ENCODE assay signal across 19 cellular contexts in genomic region chr11:104028476-104028875, GRCh38. TPM values are rescaled to one million over a fixed set of nuclear protein-coding genes. Genes with fewer than 3 reads are reported as not detected.
DNase-seq lines count a peak whose midpoint lies in the region; ATAC-seq, FAIRE-seq and TF ChIP-seq lines count a peak whose summit lies in the region.
"Had no signal": no experiment of that assay in that cellular context is flagged by ENCODE, and none has a peak within 500 bp of the region (broad histone marks: within the 10 kb centered on the region; RNA-seq: fewer than 3 reads in every experiment).

No MANE protein-coding gene starts in this region.

- H2BK12ac ChIP-seq in mesenchymal stem cell (ENCODE audit: low read length in 2 of 2), result no peak overlapping the region

- H3K4ac ChIP-seq in mesenchymal stem cell (ENCODE audit: low read depth in 1 of 2, low read length in 2 of 2), result no peak overlapping the region

- H2BK120ac ChIP-seq in mesenchymal stem cell (ENCODE audit: low read depth, low read length), result no peak overlapping the region

- H3K27me3 ChIP-seq in mesenchymal stem cell (ENCODE audit: control insufficient read depth in 1 of 2, insufficient read depth in 1 of 2, low read length in 2 of 2) (no peaks in the 10 kb centered on the region), pancreas (no peaks in the 10 kb centered on the region)
- H3K27me3 ChIP-seq: BLaER1 treated with 17β-estradiol and CSF1 and Interleukin-3, amounts not matched to agents 10 nM and 100 nM had no signal

- H2AFZ ChIP-seq in mesenchymal stem cell (ENCODE audit: low read depth, low read length), result no peak overlapping the region

- no peak overlapping the region for H3K4me2 ChIP-seq in mesenchymal stem cell (ENCODE audit: low read length, poor library complexity, severe bottlenecking)
- H3K4me2 ChIP-seq: BLaER1 treated with 17β-estradiol and CSF1 and Interleukin-3, amounts not matched to agents 10 nM and 100 nM had no signal

- H3K36me3 ChIP-seq in mesenchymal stem cell (ENCODE audit: control insufficient read depth in 1 of 2, insufficient read depth in 2 of 2, low read depth in 1 of 2, low read length in 2 of 2), result no peaks in the 10 kb centered on the region
- no peaks in the 10 kb centered on the region for H3K36me3 ChIP-seq in pancreas
- H3K36me3 ChIP-seq: BLaER1 treated with 17β-estradiol and CSF1 and Interleukin-3, amounts not matched to agents 10 nM and 100 nM had no signal

- no peak overlapping the region for H2AK5ac ChIP-seq in mesenchymal stem cell (ENCODE audit: low read length, severe bottlenecking)

- no peak overlapping the region for H3K14ac ChIP-seq in mesenchymal stem cell (ENCODE audit: low read length in 2 of 2)

- no peak for TF ChIP-seq CTCF in pancreas (IDR thresholded peaks at IDR 0.05)

- H3K4me3 ChIP-seq in mesenchymal stem cell (ENCODE audit: insufficient read depth in 1 of 2, low read depth in 1 of 2, low read length in 2 of 2) (no peak overlapping the region), pancreas (no peak overlapping the region)
- H3K4me3 ChIP-seq: BLaER1 treated with 17β-estradiol and CSF1 and Interleukin-3, amounts not matched to agents 10 nM and 100 nM had no signal

- WGBS in mesenchymal stem cell, result 60% methylated on average over 1 of the region's 1 CpG
- 11 to 23% methylated on average over 1 of the region's 1 CpG for WGBS in pancreas, 2 donors

- in situ Hi-C loops in KBM-7 (cut with MboI; ENCODE audit: low pct_unique_long_range_greater_than_20kb, low sequenced_read_pairs), result no loop called here

- H3K27ac ChIP-seq in mesenchymal stem cell (ENCODE audit: low read length, poor library complexity, severe bottlenecking), result no peak overlapping the region
- no peak overlapping the region for H3K27ac ChIP-seq in pancreas
- H3K27ac ChIP-seq: BLaER1 treated with 17β-estradiol and CSF1 and Interleukin-3, amounts not matched to agents 10 nM and 100 nM had no signal

- no peak for FAIRE-seq in pancreas (lab: Jason Lieb, UNC)
- FAIRE-seq: A204.1, GM12891 had no signal

- DNase-seq in H4 (ENCODE audit: low spot score) (peak; percentile 37), amniotic epithelial cell (ENCODE audit: low read depth) (peak; percentile 89), fibroblast of gingiva (ENCODE audit: low read depth) (peak; percentile 34), mesenchymal stem cell (peak; percentile 21), pancreas (no peak), KBM-7 (no peak), posterior vena cava (ENCODE audit: low spot score) (no peak), SK-N-DZ (ENCODE audit: low spot score) (no peak)
- DNase-seq: GDM1, GOT3, Kasumi-1, NCI-H1105 treated with DMSO at 0.1 percent for 48 hours, NCI-H1694 treated with DMSO at 0.1 percent for 48 hours, NCI-H345, NCI-H69, SHP77 had no signal

- ATAC-seq in pancreas, result no peak

- intact Hi-C loops in pancreas (cut with DNase I) (no loop called here), posterior vena cava (cut with DNase I) (no loop called here)

- no peaks in the 10 kb centered on the region for H3K79me1 ChIP-seq in mesenchymal stem cell (replicated peaks; ENCODE audit: low read length, poor library complexity, severe bottlenecking)

- H3K9ac ChIP-seq in mesenchymal stem cell (ENCODE audit: low read length), result no peak overlapping the region
- H3K9ac ChIP-seq: BLaER1 treated with 17β-estradiol and CSF1 and Interleukin-3, amounts not matched to agents 10 nM and 100 nM had no signal

- no peak overlapping the region for H2BK15ac ChIP-seq in mesenchymal stem cell (ENCODE audit: low read depth, poor library complexity, severe bottlenecking)

- H3K4me1 ChIP-seq in mesenchymal stem cell (ENCODE audit: control insufficient read depth, insufficient read depth, low read depth, low read length) (no peaks in the 10 kb centered on the region), pancreas (peaks cover 0 to 12% (median 5%) of the 10 kb centered on the region in 3 donors)
- H3K4me1 ChIP-seq: BLaER1 treated with 17β-estradiol and CSF1 and Interleukin-3, amounts not matched to agents 10 nM and 100 nM had no signal

- H2BK5ac ChIP-seq in mesenchymal stem cell (ENCODE audit: low read depth, low read length, poor library complexity, severe bottlenecking), result no peak overlapping the region

- no peaks in the 10 kb centered on the region for H3K9me3 ChIP-seq in mesenchymal stem cell (ENCODE audit: control insufficient read depth, low read length)
- H3K9me3 ChIP-seq in pancreas, result no peaks in the 10 kb centered on the region
- H3K9me3 ChIP-seq: BLaER1 treated with 17β-estradiol and CSF1 and Interleukin-3, amounts not matched to agents 10 nM and 100 nM had no signal

- H4K91ac ChIP-seq in mesenchymal stem cell (ENCODE audit: low read length), result no peak overlapping the region

- H3K18ac ChIP-seq in mesenchymal stem cell (ENCODE audit: low read depth in 1 of 2, low read length in 2 of 2), result no peak overlapping the region

- no peak overlapping the region for H3K23ac ChIP-seq in mesenchymal stem cell (ENCODE audit: low read length in 2 of 2)

- H4K8ac ChIP-seq in mesenchymal stem cell (ENCODE audit: low read length), result no peak overlapping the region

RNA-seq across cellular contexts. Expression of gene DDI1, which starts 8.0 kb away (rescaled TPM):
- total RNA-seq in H4 (2014; rRNA removed; shearing (Covaris generic)), result not detected in 2 replicates
- polyA plus RNA-seq in mesenchymal stem cell (2013, experiment 1 of 2), result not detected
- polyA plus RNA-seq in mesenchymal stem cell (2013, experiment 2 of 2), result not detected
- total RNA-seq in pancreas, result not detected
- not detected for polyA plus RNA-seq in pancreas
- not detected for total RNA-seq in posterior vena cava
- polyA plus RNA-seq in SK-N-DZ (2014; cell fraction: cytosol; rRNA removed), result not detected in 2 replicates
- not detected in 2 replicates for polyA plus RNA-seq in SK-N-DZ (2014; cell fraction: nucleus; rRNA removed)

Comparison
In these comparisons a context has a peak if more than half of its experiments do, and no peak if none do; other contexts are left out.
1. DNase-seq: peak in H4 (single experiment), amniotic epithelial cell (single experiment), fibroblast of gingiva (single experiment) and mesenchymal stem cell (single experiment); none in pancreas (0 of 6), KBM-7 (single experiment), posterior vena cava (single experiment) and SK-N-DZ (single experiment).